19 cellular contexts compared by ENCODE assay signal in the genomic region with DNA sequence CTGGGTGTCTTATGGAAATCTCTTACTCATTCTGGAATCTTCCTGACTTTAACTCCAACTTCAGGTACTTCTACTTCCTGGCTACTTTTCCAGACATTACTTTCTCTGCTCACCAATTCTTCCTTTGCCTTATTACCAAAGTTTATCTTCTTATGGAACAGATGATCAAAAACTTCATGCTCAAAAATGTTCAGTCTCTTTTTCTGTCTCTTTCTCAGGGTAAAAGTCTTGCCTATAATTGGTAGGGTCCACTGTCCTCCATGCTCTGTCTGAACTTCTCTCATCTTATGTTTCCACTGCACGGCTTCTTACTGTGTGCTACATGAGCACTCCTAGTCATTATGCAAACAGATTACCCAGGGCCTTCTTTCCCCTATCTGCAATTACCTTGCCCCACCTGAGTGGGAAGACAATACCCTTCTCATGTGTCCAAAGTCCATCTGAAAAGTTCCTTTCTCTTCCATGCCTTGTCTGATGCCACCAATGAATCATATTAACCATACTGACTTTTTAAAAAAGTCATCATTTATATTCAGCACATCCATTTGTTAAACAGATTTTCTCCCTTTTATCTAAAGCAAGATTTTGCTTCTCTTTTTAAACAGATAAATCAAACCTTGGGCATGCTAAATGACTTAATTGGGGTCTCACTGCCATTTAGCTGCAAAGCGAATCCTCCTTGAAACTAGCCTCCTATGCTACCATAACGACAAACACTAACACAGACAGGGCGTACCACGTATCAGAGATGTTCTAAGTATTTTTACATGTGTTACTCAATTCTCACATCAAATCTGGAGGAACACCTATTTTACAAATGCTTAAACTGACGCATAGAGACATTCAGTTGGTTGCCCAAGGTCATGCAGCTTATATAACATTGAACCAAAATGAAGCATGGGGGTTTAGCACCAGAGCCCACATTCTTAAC. TPM values are rescaled to one million over a fixed set of nuclear protein-coding genes. Genes with fewer than 3 reads are reported as not detected.
A peak's percentile ranks its signal among the peaks of the same experiment; 100 is the strongest.
DNase-seq lines count a peak whose midpoint lies in the region; ATAC-seq, FAIRE-seq and TF ChIP-seq lines count a peak whose summit lies in the region.
"Had no signal": no experiment of that assay in that cellular context is flagged by ENCODE, and none has a peak within 500 bp of the region (broad histone marks: within the 10 kb centered on the region; RNA-seq: fewer than 3 reads in every experiment).

No MANE protein-coding gene starts in this region.

- H3K9me3 ChIP-seq in HepG2 (ENCODE audit: low read length) (no peaks in the 10 kb centered on the region), right lobe of liver (no peaks in the 10 kb centered on the region)

- H3K36me3 Mint-ChIP-seq in MCF 10A (ENCODE audit: insufficient read depth, unreplicated experiment) = peaks cover 37% of the 10 kb centered on the region
- peaks cover 29% of the 10 kb centered on the region for H3K36me3 Mint-ChIP-seq in nephron progenitor cell (ENCODE audit: low read depth)
- H3K36me3 Mint-ChIP-seq: natural killer cell treated with Interleukin-12 subunit alpha and Interleukin-12 subunit beta and Interleukin-15 and Interleukin-18, amount 100 ng/mL, for 72 hours; T-cell had no signal

- H3K27ac ChIP-seq in HepG2 (ENCODE audit: extremely low read length, insufficient read depth, low read length) (no peak overlapping the region), right lobe of liver (no peak overlapping the region)

- POLR2A ChIA-PET in HepG2 (lab: Yijun Ruan, JAX) (no interaction called here), MCF 10A (lab: Yijun Ruan, JAX) (interaction anchor here (0.6 kb wide), 1 partner anchor 12 kb away, joined by 4 read pairs; no protein-coding TSS in a partner anchor)

- H3K4me1 Mint-ChIP-seq in MCF 10A (ENCODE audit: insufficient read depth, unreplicated experiment) = peaks cover 30% of the 10 kb centered on the region
- H3K4me1 Mint-ChIP-seq in nephron progenitor cell = peaks cover 23% of the 10 kb centered on the region
- H3K4me1 Mint-ChIP-seq: T-cell had no signal

- no peak overlapping the region for H3K9ac ChIP-seq in HepG2 (ENCODE audit: insufficient read depth, low read depth, low read length)

- H3K4me3 ChIP-seq in HepG2 (replicated peaks in 1 of 3; ENCODE audit: insufficient read depth in 1 of 3, low read depth in 2 of 3, low read length in 3 of 3) (no peak overlapping the region), right lobe of liver (no peak overlapping the region)
- H3K4me3 ChIP-seq: K562 had no signal

- DNase-seq in HepG2 (ENCODE audit: low spot score) (peak; percentile 36), right lobe of liver (no peak), MCF 10A (ENCODE audit: unreplicated experiment) (no peak), nephron progenitor cell (no peak), pons (ENCODE audit: low spot score) (no peak), COLO668 (lab: John Stamatoyannopoulos, UW; ENCODE audit: unreplicated experiment) (no peak)
- DNase-seq: activated CD8-positive, alpha-beta memory T cell treated with anti-CD3 and anti-CD28 coated beads for 24 hours; GF-D8; HCEC 1CT; NCI-H1092; stimulated activated CD4-positive, alpha-beta T cell treated with anti-CD3 and anti-CD28 coated beads, Interleukin-4, amount 100 ng/mL, for 24 hours; T-cell had no signal

- intact Hi-C loops in HepG2 (cut with micrococcal nuclease; ENCODE audit: unreplicated experiment) (no loop called here), right lobe of liver (cut with DNase I) (no loop called here), MCF 10A (cut with micrococcal nuclease) (no loop called here)

- H3K27ac Mint-ChIP-seq in MCF 10A (ENCODE audit: low read depth, unreplicated experiment) (peak overlapping the region; percentile 82), nephron progenitor cell (peak overlapping the region; percentile 49)
- H3K27ac Mint-ChIP-seq: natural killer cell treated with Interleukin-12 subunit alpha and Interleukin-12 subunit beta and Interleukin-15 and Interleukin-18, amount 100 ng/mL, for 72 hours; T-cell had no signal

- CTCF ChIA-PET in HepG2 (lab: Yijun Ruan, JAX; ENCODE audit: low intra/inter-chr PET ratio, low total read pairs) = no interaction called here
- CTCF ChIA-PET in MCF 10A (lab: Yijun Ruan, JAX) = no interaction called here

- TF ChIP-seq CTCF in HepG2 (CRISPR knock-in tag; IDR thresholded peaks at IDR 0.05) = no peak
- TF ChIP-seq CTCF in right lobe of liver (IDR thresholded peaks at IDR 0.05) = no peak
- TF ChIP-seq CTCF in MCF 10A (IDR thresholded peaks at IDR 0.05; ENCODE audit: unreplicated experiment) = no peak
- no peak for TF ChIP-seq CTCF in nephron progenitor cell (IDR thresholded peaks at IDR 0.05)

- no peaks in the 10 kb centered on the region for H4K20me1 ChIP-seq in HepG2 (ENCODE audit: insufficient read depth, low read length)

- ATAC-seq in HepG2 (no peak), right lobe of liver (no peak), GM18873 (IDR thresholded peaks at IDR 0.05; ENCODE audit: low FRiP score, unreplicated experiment) (no peak), GM19324 (IDR thresholded peaks at IDR 0.05; ENCODE audit: low FRiP score, unreplicated experiment) (no peak)
- ATAC-seq: K562; natural killer cell treated with Interleukin-12 subunit alpha and Interleukin-12 subunit beta and Interleukin-15 and Interleukin-18, amount 100 ng/mL, for 72 hours; sciatic nerve; T-cell had no signal

- TF ChIP-seq POLR2A in HepG2 (IDR thresholded peaks at IDR 0.05; ENCODE audit: insufficient read depth in 1 of 2, low read depth in 2 of 2, low read length in 2 of 2) = no peak
- no peak for TF ChIP-seq POLR2A in right lobe of liver (IDR thresholded peaks at IDR 0.05)

- no peaks in the 10 kb centered on the region for H3K9me3 Mint-ChIP-seq in MCF 10A (ENCODE audit: unreplicated experiment)
- no peaks in the 10 kb centered on the region for H3K9me3 Mint-ChIP-seq in nephron progenitor cell
- H3K9me3 Mint-ChIP-seq: natural killer cell treated with Interleukin-12 subunit alpha and Interleukin-12 subunit beta and Interleukin-15 and Interleukin-18, amount 100 ng/mL, for 72 hours had no signal

- H3K79me2 ChIP-seq in HepG2 (ENCODE audit: insufficient read depth, low read length) = no peaks in the 10 kb centered on the region

- H3K4me3 Mint-ChIP-seq in MCF 10A (ENCODE audit: unreplicated experiment) (no peak overlapping the region), nephron progenitor cell (no peak overlapping the region)
- H3K4me3 Mint-ChIP-seq: natural killer cell treated with Interleukin-12 subunit alpha and Interleukin-12 subunit beta and Interleukin-15 and Interleukin-18, amount 100 ng/mL, for 72 hours; T-cell had no signal

- H3K36me3 ChIP-seq in HepG2 (replicated peaks in 1 of 2; ENCODE audit: control insufficient read depth in 1 of 2, insufficient read depth in 2 of 2, low read length in 2 of 2) (no peaks in the 10 kb centered on the region), right lobe of liver (no peaks in the 10 kb centered on the region)

- no peak for TF ChIP-seq EP300 in HepG2 (IDR thresholded peaks at IDR 0.05; ENCODE audit: low read depth in 2 of 2, low read length in 2 of 2)
- no peak for TF ChIP-seq EP300 in HepG2 (CRISPR knock-in tag; IDR thresholded peaks at IDR 0.05; ENCODE audit: borderline replicate concordance)

- no peak overlapping the region for H2AFZ ChIP-seq in HepG2 (ENCODE audit: low read length)

- TF ChIP-seq RAD21 in HepG2 (CRISPR knock-in tag; IDR thresholded peaks at IDR 0.05) = no peak

- WGBS in HepG2 (ENCODE audit: low lambda C conversion rate) = 47% methylated on average over 6 of the region's 6 CpGs
- 77% methylated on average over 6 of the region's 6 CpGs for WGBS in right lobe of liver (ENCODE audit: insufficient coverage, low coverage, low lambda C conversion rate, missing lambda C conversion rate)

- H3K4me1 ChIP-seq in HepG2 (ENCODE audit: insufficient read depth, low read length) (no peaks in the 10 kb centered on the region), right lobe of liver (no peaks in the 10 kb centered on the region)

- no peak overlapping the region for H3K4me2 ChIP-seq in HepG2 (ENCODE audit: low read depth, low read length)

- H3K27me3 ChIP-seq in HepG2 (ENCODE audit: control insufficient read depth in 1 of 2, insufficient read depth in 2 of 2, low read length in 2 of 2) (no peaks in the 10 kb centered on the region), right lobe of liver (no peaks in the 10 kb centered on the region)

- FAIRE-seq in HepG2 (lab: Jason Lieb, UNC) = no peak
- FAIRE-seq: endothelial cell of umbilical vein, K562, RCC 7860 had no signal

- BruUV-seq in HepG2 (replicated peaks; lab: Mats Ljungman, UMichigan) (no TSS peak), MCF 10A (replicated peaks; lab: Mats Ljungman, UMichigan) (TSS peak; percentile 4)

- H3K27me3 Mint-ChIP-seq in MCF 10A (ENCODE audit: insufficient read depth, unreplicated experiment) (no peaks in the 10 kb centered on the region), nephron progenitor cell (ENCODE audit: low read depth, poor library complexity) (no peaks in the 10 kb centered on the region)
- H3K27me3 Mint-ChIP-seq: natural killer cell treated with Interleukin-12 subunit alpha and Interleukin-12 subunit beta and Interleukin-15 and Interleukin-18, amount 100 ng/mL, for 72 hours; T-cell had no signal

- in situ Hi-C loops in HepG2 (cut with HindIII; ENCODE audit: extremely low pct_ligation_motif_present, low pct_unique_long_range_greater_than_20kb) = no loop called here

RNA-seq across cellular contexts. Expression of a gene that starts 48.8 kb away (rescaled TPM):
- total RNA-seq in HepG2 (2016; rRNA removed; fragmentation: Illumina TruSeq; extraction: Trizol) (0.13 TPM in 1 of 2 replicates, not detected in the other), right lobe of liver (1 to 10 TPM in 1 of 6 experiments, under 1 TPM in 5; 0.23 to 1.3 (median 0.53) TPM), MCF 10A (2022) (91.0 and 140 TPM in 2 replicates)
- total RNA-seq in HepG2 (2016; cell fraction: cytosol; rRNA removed; fragmentation: Illumina TruSeq; extraction: Trizol; ENCODE audit: low read depth) = 0.09 TPM in 1 of 2 replicates, not detected in the other
- 0.13 TPM in 1 of 2 replicates, not detected in the other for total RNA-seq in HepG2 (2016; cell fraction: insoluble cytoplasmic fraction; rRNA removed; fragmentation: Illumina TruSeq; extraction: Trizol)
- total RNA-seq in HepG2 (2016; cell fraction: membrane; rRNA removed; fragmentation: Illumina TruSeq; extraction: Trizol) = not detected in 2 replicates
- not detected in 2 replicates for total RNA-seq in HepG2 (2016; cell fraction: nucleus; rRNA removed; fragmentation: Illumina TruSeq; extraction: Trizol)
- 0.05 and 0.08 TPM in 2 replicates for polyA plus RNA-seq in HepG2 (2011; rRNA removed)
- polyA plus RNA-seq in HepG2 (2011; cell fraction: cytosol; rRNA removed) = 0.01 TPM in 1 of 2 replicates, not detected in the other
- 0.03 TPM in 1 of 2 replicates, not detected in the other for polyA plus RNA-seq in HepG2 (2011; cell fraction: nucleus; rRNA removed)
- polyA plus RNA-seq in HepG2 (2012) = not detected in 2 replicates
- not detected in 2 replicates for polyA plus RNA-seq in HepG2 (2016; cell fraction: cytosol; fragmentation: Illumina TruSeq; extraction: Trizol; ENCODE audit: low read depth)
- polyA plus RNA-seq in HepG2 (2016; cell fraction: insoluble cytoplasmic fraction; fragmentation: Illumina TruSeq; extraction: Trizol; ENCODE audit: low read depth) = 0.21 TPM in 1 of 2 replicates, not detected in the other
- not detected in 2 replicates for polyA plus RNA-seq in HepG2 (2016; cell fraction: membrane; fragmentation: Illumina TruSeq; extraction: Trizol; ENCODE audit: low read depth)
- 0.11 and 0.19 TPM in 2 replicates for polyA plus RNA-seq in HepG2 (2016; cell fraction: nucleus; fragmentation: Illumina TruSeq; extraction: Trizol; ENCODE audit: insufficient read depth, low read depth)
- 7.6 TPM in 1 of 2 replicates, not detected in the other for polyA minus RNA-seq in HepG2 (2011; rRNA and poly(A)+ RNA removed; ENCODE audit: low replicate concordance)
- not detected in 2 replicates for polyA minus RNA-seq in HepG2 (2011; cell fraction: cytosol; rRNA and poly(A)+ RNA removed)
- 0.12 and 0.13 TPM in 2 replicates for polyA minus RNA-seq in HepG2 (2011; cell fraction: nucleus; rRNA and poly(A)+ RNA removed)

Comparison
In these comparisons a context has a peak if more than half of its experiments do, and no peak if none do; other contexts are left out.
1. RNA of a gene that starts 48.8 kb away (total RNA-seq): 91.0 to 140 TPM in MCF 10A; 0.23 to 1.3 TPM in right lobe of liver and 0.09 to 0.13 TPM in HepG2; every median in the first group is over 10 times any median in the second.